ENCODE assay signal across 9 cellular contexts in genomic region chr11:124586247-124586860, GRCh38. TPM values are rescaled to one million over a fixed set of nuclear protein-coding genes. Genes with fewer than 3 reads are reported as not detected.
A peak's percentile ranks its signal among the peaks of the same experiment; 100 is the strongest.
DNase-seq lines count a peak whose midpoint lies in the region; ATAC-seq and TF ChIP-seq lines count a peak whose summit lies in the region.
"Had no signal": no experiment of that assay in that cellular context is flagged by ENCODE, and none has a peak within 500 bp of the region (broad histone marks: within the 10 kb centered on the region; RNA-seq: fewer than 3 reads in every experiment).

No MANE protein-coding gene starts in this region.

- H3K27ac ChIP-seq in right atrium auricular region, result no peak overlapping the region
- H3K27ac ChIP-seq: gastrocnemius medialis had no signal

- H3K9me3 ChIP-seq in right atrium auricular region, result no peaks in the 10 kb centered on the region
- H3K9me3 ChIP-seq: gastrocnemius medialis had no signal

- H3K27ac Mint-ChIP-seq in activated naive CD8-positive, alpha-beta T cell treated with anti-CD3 and anti-CD28 coated beads for 36 hours, result no peak overlapping the region

- peaks cover 20% of the 10 kb centered on the region for H3K27me3 Mint-ChIP-seq in activated naive CD8-positive, alpha-beta T cell treated with anti-CD3 and anti-CD28 coated beads for 36 hours

- TF ChIP-seq CTCF in right atrium auricular region (IDR thresholded peaks at IDR 0.05), result peak; percentile 39 to 68

- H3K9me3 Mint-ChIP-seq in activated naive CD8-positive, alpha-beta T cell treated with anti-CD3 and anti-CD28 coated beads for 36 hours, result no peaks in the 10 kb centered on the region

- no peak for ATAC-seq in GM18520 (IDR thresholded peaks at IDR 0.05; ENCODE audit: unreplicated experiment)
- ATAC-seq: gastrocnemius medialis had no signal

- H3K4me3 ChIP-seq in right atrium auricular region, result no peak overlapping the region
- H3K4me3 ChIP-seq: gastrocnemius medialis had no signal

- H3K36me3 ChIP-seq in right atrium auricular region, result no peaks in the 10 kb centered on the region
- H3K36me3 ChIP-seq: gastrocnemius medialis had no signal

- H3K36me3 Mint-ChIP-seq in activated naive CD8-positive, alpha-beta T cell treated with anti-CD3 and anti-CD28 coated beads for 36 hours, result no peaks in the 10 kb centered on the region

- no peaks in the 10 kb centered on the region for H3K27me3 ChIP-seq in right atrium auricular region
- H3K27me3 ChIP-seq: gastrocnemius medialis had no signal

- DNase-seq in NOMO-1 (lab: John Stamatoyannopoulos, UW; ENCODE audit: unreplicated experiment in 2 of 2), result peak; percentile 14 to 40
- DNase-seq in NOMO-1 treated with dmso at 0.1 percent for 144 hours (lab: John Stamatoyannopoulos, UW; ENCODE audit: unreplicated experiment), result no peak
- peak; percentile 12 for DNase-seq in HuH-7 (ENCODE audit: low spot score)
- DNase-seq in RPMI7951 (ENCODE audit: low read depth), result peak; percentile 55
- DNase-seq in activated naive CD8-positive, alpha-beta T cell treated with anti-CD3 and anti-CD28 coated beads for 36 hours, result peak; percentile 34
- DNase-seq in right atrium auricular region (ENCODE audit: low spot score), result peak; percentile 69
- peak; percentile 54 for DNase-seq in smooth muscle cell of the brain vasculature (ENCODE audit: low read depth, low spot score)

- no peak overlapping the region for H3K4me3 Mint-ChIP-seq in activated naive CD8-positive, alpha-beta T cell treated with anti-CD3 and anti-CD28 coated beads for 36 hours

- H3K4me1 Mint-ChIP-seq in activated naive CD8-positive, alpha-beta T cell treated with anti-CD3 and anti-CD28 coated beads for 36 hours, result no peaks in the 10 kb centered on the region

- H3K4me1 ChIP-seq in right atrium auricular region, result no peaks in the 10 kb centered on the region
- H3K4me1 ChIP-seq: gastrocnemius medialis had no signal

RNA-seq across cellular contexts. Expression of gene OR8A1, which starts 16.6 kb away (rescaled TPM):
- not detected in 2 replicates for total RNA-seq in RPMI7951 (2014; rRNA removed; shearing (Covaris generic))
- not detected for total RNA-seq in activated naive CD8-positive, alpha-beta T cell treated with anti-CD3 and anti-CD28 coated beads for 36 hours
- not detected for total RNA-seq in right atrium auricular region
- total RNA-seq: gastrocnemius medialis had no signal

RNA-seq across cellular contexts. Expression of gene PANX3, which starts 24.9 kb away (rescaled TPM):
- not detected in 2 replicates for total RNA-seq in RPMI7951 (2014; rRNA removed; shearing (Covaris generic))
- total RNA-seq in activated naive CD8-positive, alpha-beta T cell treated with anti-CD3 and anti-CD28 coated beads for 36 hours, result not detected
- not detected for total RNA-seq in right atrium auricular region
- total RNA-seq: gastrocnemius medialis had no signal

RNA-seq across cellular contexts. Expression of gene TBRG1, which starts 36.3 kb away (rescaled TPM):
- total RNA-seq in RPMI7951 (2014; rRNA removed; shearing (Covaris generic)), result 16.2 and 19.3 TPM in 2 replicates
- 10 to 100 TPM; 37.8 to 38.2 TPM for total RNA-seq in activated naive CD8-positive, alpha-beta T cell treated with anti-CD3 and anti-CD28 coated beads for 36 hours
- total RNA-seq in right atrium auricular region, result 10 to 100 TPM; 20.0 to 27.6 TPM

RNA-seq across cellular contexts. Expression of gene OR8B12, which starts 42.9 kb away (rescaled TPM):
- total RNA-seq in RPMI7951 (2014; rRNA removed; shearing (Covaris generic)), result not detected in 2 replicates
- not detected for total RNA-seq in activated naive CD8-positive, alpha-beta T cell treated with anti-CD3 and anti-CD28 coated beads for 36 hours
- total RNA-seq in right atrium auricular region, result not detected
- total RNA-seq: gastrocnemius medialis had no signal
